Comparison of ENCODE assay signal across 8 cellular contexts in the genomic region with DNA sequence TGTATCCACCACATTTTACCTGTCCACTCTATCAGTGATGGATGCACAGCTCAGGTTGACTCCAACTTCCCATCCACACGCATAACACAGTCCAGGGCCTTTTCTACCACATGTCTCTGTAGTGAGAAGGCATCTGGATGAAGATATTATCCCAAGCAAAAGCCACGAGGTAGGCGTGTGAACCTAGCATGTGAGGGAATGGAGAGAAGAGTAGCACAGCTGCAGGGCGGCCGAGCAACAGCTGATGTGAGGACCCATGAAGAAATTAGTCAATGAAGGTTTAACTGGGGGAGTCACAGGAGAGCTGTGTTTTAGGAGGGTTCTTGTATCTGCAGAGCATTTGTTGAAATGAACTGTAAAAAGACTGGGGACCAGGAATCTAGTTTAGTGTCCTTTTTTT.
"Had no signal": no experiment of that assay in that cellular context is flagged by ENCODE, and none has a peak within 500 bp of the region (broad histone marks: within the 10 kb centered on the region; RNA-seq: fewer than 3 reads in every experiment).

No MANE protein-coding gene starts in this region.

- H3K4me3 ChIP-seq: GM23248, HAP-1 had no signal

- H3K27ac ChIP-seq: GM23248, HL-60 had no signal

- H3K36me3 ChIP-seq: HAP-1 had no signal

- H2AFZ ChIP-seq: GM23248 had no signal

- DNase-seq: GM23248, GOT3, H7, HFFc6 had no signal

- ATAC-seq: HCT116, HepG2 had no signal

- H3K4me1 ChIP-seq: HAP-1 had no signal

- H3K9ac ChIP-seq: GM23248 had no signal
